In the genomic region with DNA sequence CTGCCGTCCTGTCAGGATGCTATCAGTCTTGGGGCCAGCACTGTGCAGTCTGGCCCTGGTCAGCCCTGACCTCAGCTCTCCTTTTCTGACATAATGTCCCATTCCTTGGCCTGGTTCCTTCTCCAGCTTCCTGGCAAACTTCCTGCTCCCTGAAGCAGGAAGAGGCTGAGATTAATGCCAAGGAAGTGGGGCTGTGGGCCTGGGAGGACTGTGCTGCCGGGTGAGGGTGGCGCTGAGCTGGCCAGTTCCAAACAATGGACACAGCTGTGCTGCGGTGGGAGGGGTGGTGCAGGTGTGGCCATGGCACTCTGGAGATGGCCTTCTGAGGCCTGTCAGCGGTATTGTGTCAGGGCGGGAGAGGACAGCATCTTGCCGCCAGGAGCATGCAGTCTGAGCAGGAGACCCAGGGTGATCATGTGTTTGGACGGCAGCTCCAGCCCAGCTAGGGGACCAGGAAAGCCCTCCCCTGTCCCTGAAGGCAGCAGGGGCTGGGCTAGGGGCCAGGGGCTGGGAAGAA, we compare ENCODE assay signal across 20 cellular contexts. TPM values are rescaled to one million over a fixed set of nuclear protein-coding genes. Genes with fewer than 3 reads are reported as not detected.
"Had no signal": no experiment of that assay in that cellular context is flagged by ENCODE, and none has a peak within 500 bp of the region (broad histone marks: within the 10 kb centered on the region; RNA-seq: fewer than 3 reads in every experiment).

No MANE protein-coding gene starts in this region.

- DNase-seq: activated B cell treated with CpG ODN at 0.5 μM for 24 hours; activated CD4-positive, alpha-beta T cell treated with anti-CD3 and anti-CD28 coated beads, Interleukin-2, amount 10 ng/mL, durations not matched to agents 24 days and 14 days; activated CD8-positive, alpha-beta memory T cell treated with anti-CD3 and anti-CD28 coated beads for 24 hours; activated naive CD4-positive, alpha-beta T cell treated with anti-CD3 and anti-CD28 coated beads, Interleukin-2, amount 10 ng/mL, durations not matched to agents 7 days and 5 days; body of pancreas; effector memory CD8-positive, alpha-beta T cell; hypothalamus; left colon; pancreas; stimulated activated CD4-positive, alpha-beta T cell treated with anti-CD3 and anti-CD28 coated beads, Interleukin-1b, Interleukin-23, amount 100 ng/mL, for 48 hours; T-helper 2 cell; trophoblast cell had no signal

- H3K27ac Mint-ChIP-seq: activated B cell treated with CpG ODN at 0.5 μM for 24 hours; activated CD4-positive, alpha-beta T cell treated with anti-CD3 and anti-CD28 coated beads, Interleukin-2, amount 10 ng/mL, durations not matched to agents 24 days and 14 days; activated naive CD4-positive, alpha-beta T cell treated with anti-CD3 and anti-CD28 coated beads, Interleukin-2, amount 10 ng/mL, durations not matched to agents 7 days and 5 days; activated T-helper 2 cell treated with anti-CD3 and anti-CD28 coated beads, Interferon-gamma antibody, Interleukin-2, Interleukin-4, amounts not matched to agents 10 μg/mL and 5 μg/mL and 100 μg/mL, durations not matched to agents 14 hours and 24 hours and 36 hours; effector memory CD8-positive, alpha-beta T cell; neural progenitor cell; stimulated activated memory B cell treated with anti-CD40 and anti-IgM and Interleukin-4, amounts not matched to agents 10 μg/mL and 1 μg/mL and 100 μg/mL, for 72 hours had no signal

- H3K4me3 Mint-ChIP-seq: activated B cell treated with CpG ODN at 0.5 μM for 24 hours; activated CD4-positive, alpha-beta T cell treated with anti-CD3 and anti-CD28 coated beads, Interleukin-2, amount 10 ng/mL, durations not matched to agents 24 days and 14 days; activated naive CD4-positive, alpha-beta T cell treated with anti-CD3 and anti-CD28 coated beads, Interleukin-2, amount 10 ng/mL, durations not matched to agents 7 days and 5 days; central memory CD8-positive, alpha-beta T cell; effector memory CD8-positive, alpha-beta T cell; neural progenitor cell; stimulated activated memory B cell treated with anti-CD40 and anti-IgM and Interleukin-4, amounts not matched to agents 10 μg/mL and 1 μg/mL and 100 μg/mL, for 72 hours had no signal

- H3K27me3 Mint-ChIP-seq: activated B cell treated with CpG ODN at 0.5 μM for 24 hours; activated CD4-positive, alpha-beta T cell treated with anti-CD3 and anti-CD28 coated beads, Interleukin-2, amount 10 ng/mL, durations not matched to agents 24 days and 14 days; activated naive CD4-positive, alpha-beta T cell treated with anti-CD3 and anti-CD28 coated beads, Interleukin-2, amount 10 ng/mL, durations not matched to agents 7 days and 5 days; central memory CD8-positive, alpha-beta T cell; effector memory CD8-positive, alpha-beta T cell; stimulated activated memory B cell treated with anti-CD40 and anti-IgM and Interleukin-4, amounts not matched to agents 10 μg/mL and 1 μg/mL and 100 μg/mL, for 72 hours had no signal

- H3K27me3 ChIP-seq: body of pancreas, neural progenitor cell, pancreas had no signal

- H3K36me3 ChIP-seq: neural progenitor cell, pancreas had no signal

- H3K4me1 Mint-ChIP-seq: activated B cell treated with CpG ODN at 0.5 μM for 24 hours; activated CD4-positive, alpha-beta T cell treated with anti-CD3 and anti-CD28 coated beads, Interleukin-2, amount 10 ng/mL, durations not matched to agents 24 days and 14 days; activated naive CD4-positive, alpha-beta T cell treated with anti-CD3 and anti-CD28 coated beads, Interleukin-2, amount 10 ng/mL, durations not matched to agents 7 days and 5 days; central memory CD8-positive, alpha-beta T cell; neural progenitor cell; stimulated activated memory B cell treated with anti-CD40 and anti-IgM and Interleukin-4, amounts not matched to agents 10 μg/mL and 1 μg/mL and 100 μg/mL, for 72 hours had no signal

- H3K4me1 ChIP-seq: body of pancreas, neural progenitor cell, pancreas had no signal

- H3K4me3 ChIP-seq: body of pancreas, neural progenitor cell, pancreas, smooth muscle cell had no signal

- ATAC-seq: body of pancreas; effector memory CD8-positive, alpha-beta T cell; left colon; pancreas; stimulated activated memory B cell treated with anti-CD40 and anti-IgM and Interleukin-4, amounts not matched to agents 10 μg/mL and 1 μg/mL and 100 μg/mL, for 72 hours had no signal

- H3K9me3 ChIP-seq: body of pancreas, pancreas had no signal

- H3K36me3 Mint-ChIP-seq: activated naive CD4-positive, alpha-beta T cell treated with anti-CD3 and anti-CD28 coated beads, Interleukin-2, amount 10 ng/mL, durations not matched to agents 7 days and 5 days; neural progenitor cell; stimulated activated memory B cell treated with anti-CD40 and anti-IgM and Interleukin-4, amounts not matched to agents 10 μg/mL and 1 μg/mL and 100 μg/mL, for 72 hours had no signal

- H3K27ac ChIP-seq: body of pancreas, neural progenitor cell, pancreas had no signal

RNA-seq across cellular contexts. Expression of gene TUBA3C, which starts 30.9 kb away (rescaled TPM):
- total RNA-seq: activated B cell treated with CpG ODN at 0.5 μM for 24 hours; activated CD4-positive, alpha-beta T cell treated with anti-CD3 and anti-CD28 coated beads, Interleukin-2, amount 10 ng/mL, durations not matched to agents 24 days and 14 days; activated T-helper 2 cell treated with anti-CD3 and anti-CD28 coated beads, Interferon-gamma antibody, Interleukin-2, Interleukin-4, amounts not matched to agents 10 μg/mL and 5 μg/mL and 100 μg/mL, durations not matched to agents 14 hours and 24 hours and 36 hours; body of pancreas; epithelial cell of proximal tubule; left colon; myocyte; pancreas; smooth muscle cell; subcutaneous adipose tissue had no signal
- polyA plus RNA-seq: pancreas, smooth muscle cell had no signal
